In genomic region chr12:110782922-110783321, GRCh38 we compare ENCODE assay signal across 21 cellular contexts. TPM values are rescaled to one million over a fixed set of nuclear protein-coding genes. Genes with fewer than 3 reads are reported as not detected.
DNase-seq lines count a peak whose midpoint lies in the region; ATAC-seq and TF ChIP-seq lines count a peak whose summit lies in the region.
"Had no signal": no experiment of that assay in that cellular context is flagged by ENCODE, and none has a peak within 500 bp of the region (broad histone marks: within the 10 kb centered on the region; RNA-seq: fewer than 3 reads in every experiment).

No MANE protein-coding gene starts in this region.

- no peak overlapping the region for H3K4me3 Mint-ChIP-seq in GM23338
- peak overlapping the region; percentile 30 for H3K4me3 Mint-ChIP-seq in memory B cell
- H3K4me3 Mint-ChIP-seq: B cell; CD4-positive, CD25-positive, alpha-beta regulatory T cell had no signal

- no peak for TF ChIP-seq CTCF in GM23338 (conservative IDR thresholded peaks at IDR 0.05; ENCODE audit: low read depth in 2 of 2)
- no peak for TF ChIP-seq CTCF in OCI-LY7 (conservative IDR thresholded peaks at IDR 0.05; ENCODE audit: low read length)

- H3K27ac Mint-ChIP-seq in GM23338 (no peak overlapping the region), memory B cell (no peak overlapping the region)
- H3K27ac Mint-ChIP-seq: B cell; CD4-positive, CD25-positive, alpha-beta regulatory T cell had no signal

- POLR2A ChIA-PET in OCI-LY7 (lab: Charles Lee): no interaction called here

- no peaks in the 10 kb centered on the region for H4K20me1 ChIP-seq in BLaER1 treated with 17β-estradiol and CSF1 and Interleukin-3, amounts not matched to agents 10 nM and 100 nM
- H4K20me1 ChIP-seq in GM23338 (replicated peaks; ENCODE audit: insufficient read depth) (no peaks in the 10 kb centered on the region), OCI-LY7 (ENCODE audit: insufficient read depth, low read length) (no peaks in the 10 kb centered on the region)

- peaks cover 17 to 43% (median 34%) of the 10 kb centered on the region in 10 experiments for H3K4me1 ChIP-seq in BLaER1 treated with 17β-estradiol and CSF1 and Interleukin-3, amounts not matched to agents 10 nM and 100 nM
- peaks cover 4% of the 10 kb centered on the region; the same call in 1 of the 2 replicates for H3K4me1 ChIP-seq in GM23338 (ENCODE audit: insufficient read depth)
- peaks cover 68% of the 10 kb centered on the region for H3K4me1 ChIP-seq in OCI-LY7 (ENCODE audit: insufficient read depth, low read length, poor library complexity, severe bottlenecking)
- H3K4me1 ChIP-seq: SJSA1 had no signal

- no peaks in the 10 kb centered on the region for H3K9me2 ChIP-seq in GM23338 (ENCODE audit: insufficient read depth)
- H3K9me2 ChIP-seq in OCI-LY7 (ENCODE audit: insufficient read depth, low read length): no peaks in the 10 kb centered on the region

- no peaks in the 10 kb centered on the region for H3K9me3 ChIP-seq in BLaER1 treated with 17β-estradiol and CSF1 and Interleukin-3, amounts not matched to agents 10 nM and 100 nM (replicated peaks in 1 of 11)
- no peaks in the 10 kb centered on the region for H3K9me3 ChIP-seq in OCI-LY7 (ENCODE audit: low read length)
- H3K9me3 ChIP-seq: SJSA1 had no signal

- BruUV-seq in OCI-LY7 (replicated peaks; lab: Mats Ljungman, UMichigan): no TSS peak

- intact Hi-C loops in OCI-LY7 (cut with micrococcal nuclease; ENCODE audit: unreplicated experiment): no loop called here

- H3K27me3 Mint-ChIP-seq in GM23338 (ENCODE audit: insufficient read depth, low read depth, poor library complexity): peaks cover 5% of the 10 kb centered on the region
- peaks cover 3% of the 10 kb centered on the region for H3K27me3 Mint-ChIP-seq in memory B cell
- H3K27me3 Mint-ChIP-seq: B cell had no signal

- no peaks in the 10 kb centered on the region for H3K79me2 ChIP-seq in GM23338 (replicated peaks; ENCODE audit: insufficient read depth)
- H3K79me2 ChIP-seq in OCI-LY7 (ENCODE audit: insufficient read depth, low read depth, low read length): no peaks in the 10 kb centered on the region

- CTCF ChIA-PET in OCI-LY7 (lab: Charles Lee; ENCODE audit: unreplicated experiment): no interaction called here

- no peaks in the 10 kb centered on the region for H3K9me3 Mint-ChIP-seq in GM23338
- H3K9me3 Mint-ChIP-seq in memory B cell: no peaks in the 10 kb centered on the region
- H3K9me3 Mint-ChIP-seq: CD4-positive, CD25-positive, alpha-beta regulatory T cell had no signal

- no peaks in the 10 kb centered on the region for H3K36me3 ChIP-seq in BLaER1 treated with 17β-estradiol and CSF1 and Interleukin-3, amounts not matched to agents 10 nM and 100 nM
- no peaks in the 10 kb centered on the region for H3K36me3 ChIP-seq in GM23338 (ENCODE audit: insufficient read depth)
- H3K36me3 ChIP-seq in OCI-LY7 (ENCODE audit: insufficient read depth, low read length): no peaks in the 10 kb centered on the region
- H3K36me3 ChIP-seq: SJSA1 had no signal

- H3K27me3 ChIP-seq in BLaER1 treated with 17β-estradiol and CSF1 and Interleukin-3, amounts not matched to agents 10 nM and 100 nM: no peaks in the 10 kb centered on the region
- no peaks in the 10 kb centered on the region for H3K27me3 ChIP-seq in GM23338 (ENCODE audit: insufficient read depth)
- H3K27me3 ChIP-seq: SJSA1 had no signal

- no peak overlapping the region for H3K27ac ChIP-seq in BLaER1 treated with 17β-estradiol and CSF1 and Interleukin-3, amounts not matched to agents 10 nM and 100 nM
- H3K27ac ChIP-seq in GM23338 (ENCODE audit: low read depth) (no peak overlapping the region), OCI-LY7 (ENCODE audit: low read depth, low read length, poor library complexity, severe bottlenecking) (no peak overlapping the region)
- H3K27ac ChIP-seq: KMS-11, SJSA1 had no signal

- H3K9ac ChIP-seq in BLaER1 treated with 17β-estradiol and CSF1 and Interleukin-3, amounts not matched to agents 10 nM and 100 nM: no peak overlapping the region
- H3K9ac ChIP-seq: KMS-11 had no signal

- no peak overlapping the region for H3K4me3 ChIP-seq in BLaER1 treated with 17β-estradiol and CSF1 and Interleukin-3, amounts not matched to agents 10 nM and 100 nM
- H3K4me3 ChIP-seq in GM23338: no peak overlapping the region
- peak overlapping the region; percentile 36 for H3K4me3 ChIP-seq in OCI-LY7 (ENCODE audit: low read depth, low read length, poor library complexity, severe bottlenecking)
- H3K4me3 ChIP-seq: SJSA1 had no signal

- TF ChIP-seq POLR2A in GM18505 (IDR thresholded peaks at IDR 0.05; ENCODE audit: borderline replicate concordance, extremely low read depth, insufficient read depth, insufficient read length): no peak

- H2AFZ ChIP-seq in GM23338: peak overlapping the region; percentile 85; the same call in 1 of the 2 replicates
- H2AFZ ChIP-seq in OCI-LY7 (ENCODE audit: low read length): peak overlapping the region; percentile 67

- no peaks in the 10 kb centered on the region for H3F3A ChIP-seq in GM23338 (replicated peaks; ENCODE audit: low read depth)

- ATAC-seq in GM23338 (no peak), memory B cell (ENCODE audit: low read depth) (no peak), GM18505 (IDR thresholded peaks at IDR 0.05; ENCODE audit: unreplicated experiment) (no peak)

- no peak for DNase-seq in GM23338 (ENCODE audit: low spot score)
- no peak for DNase-seq in OCI-LY7 (ENCODE audit: low spot score)
- no peak for DNase-seq in memory B cell (ENCODE audit: low spot score in 2 of 2)
- DNase-seq in D341Med (ENCODE audit: low spot score): no peak
- no peak for DNase-seq in NCI-H748 treated with DMSO at 0.1 percent for 48 hours (lab: John Stamatoyannopoulos, UW)
- no peak for DNase-seq in NK-92 treated with Interleukin-12 subunit alpha and Interleukin-12 subunit beta, amount 100 ng/mL, for 24 hours (lab: John Stamatoyannopoulos, UW)
- DNase-seq: CD4-positive, CD25-positive, alpha-beta regulatory T cell; DMS53; NCI-H1048; NCI-H1417; NCI-H1694; NCI-H2029 treated with DMSO at 0.1 percent for 48 hours; NCI-H2227 treated with DMSO at 0.1 percent for 48 hours; NCI-H510A; Right ventricle myocardium superior; RPMI8226 had no signal

- peak overlapping the region in 9 of 11 experiments; percentile 5 to 61 (median 35); a peak in 8 of 22 replicates for H3K4me2 ChIP-seq in BLaER1 treated with 17β-estradiol and CSF1 and Interleukin-3, amounts not matched to agents 10 nM and 100 nM
- H3K4me2 ChIP-seq in GM23338 (no peak overlapping the region), OCI-LY7 (ENCODE audit: low read length) (peak overlapping the region; percentile 48)
- H3K4me2 ChIP-seq: KMS-11 had no signal

- H3K36me3 Mint-ChIP-seq in GM23338 (ENCODE audit: low read depth) (no peaks in the 10 kb centered on the region; the same call in 2 of the 3 replicates), memory B cell (no peaks in the 10 kb centered on the region)
- H3K36me3 Mint-ChIP-seq: CD4-positive, CD25-positive, alpha-beta regulatory T cell had no signal

- H3K4me1 Mint-ChIP-seq in GM23338: peaks cover 21% of the 10 kb centered on the region
- H3K4me1 Mint-ChIP-seq in memory B cell: peaks cover 9% of the 10 kb centered on the region

RNA-seq across cellular contexts. Expression of gene PPP1CC, which starts 40.2 kb away (rescaled TPM):
- 501 and 577 TPM in 2 replicates for total RNA-seq in GM23338 (2014; rRNA removed; shearing (Covaris generic))
- 272 and 276 TPM in 2 replicates for polyA plus RNA-seq in GM23338 (2016; fragmentation: Nextera tagmentation; extraction: Ambion mirVana)
- total RNA-seq in OCI-LY7 (2014; rRNA removed; shearing (Covaris generic)): 140 and 146 TPM in 2 replicates
- 264 and 275 TPM in 2 replicates for total RNA-seq in OCI-LY7 (2022)
